3 cellular contexts compared by ENCODE assay signal in the genomic region with DNA sequence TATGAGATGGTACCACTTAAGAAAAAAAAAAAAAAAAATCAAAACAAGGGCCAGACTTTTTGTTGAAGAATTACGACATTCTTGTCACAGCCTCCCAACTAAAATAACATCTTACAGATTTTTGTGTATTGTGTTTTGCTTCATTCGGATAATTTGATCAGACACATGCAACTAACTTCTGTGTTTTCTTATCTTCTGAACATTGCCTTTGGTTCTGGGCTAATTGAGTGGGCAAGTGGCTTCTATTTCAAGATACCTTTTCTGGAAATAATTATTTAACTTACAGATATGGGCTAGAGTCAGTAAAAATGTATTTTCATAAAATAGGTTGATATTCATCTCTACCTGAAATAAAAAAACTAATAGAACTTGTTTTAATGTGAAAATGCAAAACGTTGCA.
TF ChIP-seq lines count a peak whose summit lies in the region.

No MANE protein-coding gene starts in this region.

TF ChIP-seq in SK-N-SH, 30 proteins besides CTCF, POLR2A, EP300 and RAD21 (continued from another document):
- no peak for TF ChIP-seq TAF1 (IDR thresholded peaks at IDR 0.05; ENCODE audit: borderline replicate concordance, low read depth, low read length)
- TF ChIP-seq MEF2A (IDR thresholded peaks at IDR 0.05; ENCODE audit: borderline replicate concordance, low read depth): no peak

TF ChIP-seq in SK-N-SH treated with all-trans-retinoic acid at 6 μM for 48 hours, 23 proteins besides CTCF, POLR2A, EP300 and RAD21 (continued from another document):
- TF ChIP-seq, protein P1, sequence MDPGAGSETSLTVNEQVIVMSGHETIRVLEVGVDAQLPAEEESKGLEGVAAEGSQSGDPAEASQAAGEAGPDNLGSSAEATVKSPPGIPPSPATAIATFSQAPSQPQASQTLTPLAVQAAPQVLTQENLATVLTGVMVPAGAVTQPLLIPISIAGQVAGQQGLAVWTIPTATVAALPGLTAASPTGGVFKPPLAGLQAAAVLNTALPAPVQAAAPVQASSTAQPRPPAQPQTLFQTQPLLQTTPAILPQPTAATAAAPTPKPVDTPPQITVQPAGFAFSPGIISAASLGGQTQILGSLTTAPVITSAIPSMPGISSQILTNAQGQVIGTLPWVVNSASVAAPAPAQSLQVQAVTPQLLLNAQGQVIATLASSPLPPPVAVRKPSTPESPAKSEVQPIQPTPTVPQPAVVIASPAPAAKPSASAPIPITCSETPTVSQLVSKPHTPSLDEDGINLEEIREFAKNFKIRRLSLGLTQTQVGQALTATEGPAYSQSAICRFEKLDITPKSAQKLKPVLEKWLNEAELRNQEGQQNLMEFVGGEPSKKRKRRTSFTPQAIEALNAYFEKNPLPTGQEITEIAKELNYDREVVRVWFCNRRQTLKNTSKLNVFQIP (CRISPR knock-in tag; IDR thresholded peaks at IDR 0.05; ENCODE audit: borderline replicate concordance, low read depth): no peak
- no peak for TF ChIP-seq ARNTL (CRISPR knock-in tag; IDR thresholded peaks at IDR 0.05; ENCODE audit: borderline replicate concordance, low read depth)
- no peak for TF ChIP-seq TCF4 (CRISPR knock-in tag; IDR thresholded peaks at IDR 0.05; ENCODE audit: borderline replicate concordance)
- no peak for TF ChIP-seq SNAI2 (CRISPR knock-in tag; IDR thresholded peaks at IDR 0.05)
- no peak for TF ChIP-seq ZC3H10 (CRISPR knock-in tag; IDR thresholded peaks at IDR 0.05)
- TF ChIP-seq, protein P2, sequence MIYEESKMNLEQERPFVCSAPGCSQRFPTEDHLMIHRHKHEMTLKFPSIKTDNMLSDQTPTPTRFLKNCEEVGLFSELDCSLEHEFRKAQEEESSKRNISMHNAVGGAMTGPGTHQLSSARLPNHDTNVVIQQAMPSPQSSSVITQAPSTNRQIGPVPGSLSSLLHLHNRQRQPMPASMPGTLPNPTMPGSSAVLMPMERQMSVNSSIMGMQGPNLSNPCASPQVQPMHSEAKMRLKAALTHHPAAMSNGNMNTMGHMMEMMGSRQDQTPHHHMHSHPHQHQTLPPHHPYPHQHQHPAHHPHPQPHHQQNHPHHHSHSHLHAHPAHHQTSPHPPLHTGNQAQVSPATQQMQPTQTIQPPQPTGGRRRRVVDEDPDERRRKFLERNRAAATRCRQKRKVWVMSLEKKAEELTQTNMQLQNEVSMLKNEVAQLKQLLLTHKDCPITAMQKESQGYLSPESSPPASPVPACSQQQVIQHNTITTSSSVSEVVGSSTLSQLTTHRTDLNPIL (CRISPR knock-in tag; IDR thresholded peaks at IDR 0.05; ENCODE audit: low read depth): no peak
- TF ChIP-seq PPARA (CRISPR knock-in tag; IDR thresholded peaks at IDR 0.05; ENCODE audit: borderline replicate concordance): no peak
- TF ChIP-seq ZNF70 (CRISPR knock-in tag; IDR thresholded peaks at IDR 0.05): no peak
- TF ChIP-seq, protein P3, sequence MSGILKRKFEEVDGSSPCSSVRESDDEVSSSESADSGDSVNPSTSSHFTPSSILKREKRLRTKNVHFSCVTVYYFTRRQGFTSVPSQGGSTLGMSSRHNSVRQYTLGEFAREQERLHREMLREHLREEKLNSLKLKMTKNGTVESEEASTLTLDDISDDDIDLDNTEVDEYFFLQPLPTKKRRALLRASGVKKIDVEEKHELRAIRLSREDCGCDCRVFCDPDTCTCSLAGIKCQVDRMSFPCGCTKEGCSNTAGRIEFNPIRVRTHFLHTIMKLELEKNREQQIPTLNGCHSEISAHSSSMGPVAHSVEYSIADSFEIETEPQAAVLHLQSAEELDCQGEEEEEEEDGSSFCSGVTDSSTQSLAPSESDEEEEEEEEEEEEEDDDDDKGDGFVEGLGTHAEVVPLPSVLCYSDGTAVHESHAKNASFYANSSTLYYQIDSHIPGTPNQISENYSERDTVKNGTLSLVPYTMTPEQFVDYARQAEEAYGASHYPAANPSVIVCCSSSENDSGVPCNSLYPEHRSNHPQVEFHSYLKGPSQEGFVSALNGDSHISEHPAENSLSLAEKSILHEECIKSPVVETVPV (CRISPR knock-in tag; IDR thresholded peaks at IDR 0.05): no peak
- no peak for TF ChIP-seq GLIS3 (CRISPR knock-in tag; IDR thresholded peaks at IDR 0.05)
- TF ChIP-seq CSDC2 (CRISPR knock-in tag; IDR thresholded peaks at IDR 0.05): no peak
- no peak for TF ChIP-seq TOX (CRISPR knock-in tag; IDR thresholded peaks at IDR 0.05; ENCODE audit: borderline replicate concordance)
- TF ChIP-seq, protein P4, sequence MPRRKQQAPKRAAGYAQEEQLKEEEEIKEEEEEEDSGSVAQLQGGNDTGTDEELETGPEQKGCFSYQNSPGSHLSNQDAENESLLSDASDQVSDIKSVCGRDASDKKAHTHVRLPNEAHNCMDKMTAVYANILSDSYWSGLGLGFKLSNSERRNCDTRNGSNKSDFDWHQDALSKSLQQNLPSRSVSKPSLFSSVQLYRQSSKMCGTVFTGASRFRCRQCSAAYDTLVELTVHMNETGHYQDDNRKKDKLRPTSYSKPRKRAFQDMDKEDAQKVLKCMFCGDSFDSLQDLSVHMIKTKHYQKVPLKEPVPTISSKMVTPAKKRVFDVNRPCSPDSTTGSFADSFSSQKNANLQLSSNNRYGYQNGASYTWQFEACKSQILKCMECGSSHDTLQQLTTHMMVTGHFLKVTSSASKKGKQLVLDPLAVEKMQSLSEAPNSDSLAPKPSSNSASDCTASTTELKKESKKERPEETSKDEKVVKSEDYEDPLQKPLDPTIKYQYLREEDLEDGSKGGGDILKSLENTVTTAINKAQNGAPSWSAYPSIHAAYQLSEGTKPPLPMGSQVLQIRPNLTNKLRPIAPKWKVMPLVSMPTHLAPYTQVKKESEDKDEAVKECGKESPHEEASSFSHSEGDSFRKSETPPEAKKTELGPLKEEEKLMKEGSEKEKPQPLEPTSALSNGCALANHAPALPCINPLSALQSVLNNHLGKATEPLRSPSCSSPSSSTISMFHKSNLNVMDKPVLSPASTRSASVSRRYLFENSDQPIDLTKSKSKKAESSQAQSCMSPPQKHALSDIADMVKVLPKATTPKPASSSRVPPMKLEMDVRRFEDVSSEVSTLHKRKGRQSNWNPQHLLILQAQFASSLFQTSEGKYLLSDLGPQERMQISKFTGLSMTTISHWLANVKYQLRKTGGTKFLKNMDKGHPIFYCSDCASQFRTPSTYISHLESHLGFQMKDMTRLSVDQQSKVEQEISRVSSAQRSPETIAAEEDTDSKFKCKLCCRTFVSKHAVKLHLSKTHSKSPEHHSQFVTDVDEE (CRISPR knock-in tag; IDR thresholded peaks at IDR 0.05): no peak
- TF ChIP-seq ZNF565 (CRISPR knock-in tag; conservative IDR thresholded peaks at IDR 0.05; ENCODE audit: low read depth): no peak
- TF ChIP-seq ESRRG (CRISPR knock-in tag; IDR thresholded peaks at IDR 0.05): no peak
- TF ChIP-seq ZFP3 (CRISPR knock-in tag; IDR thresholded peaks at IDR 0.05): no peak

TF ChIP-seq in HCT116, 20 proteins besides CTCF, POLR2A, EP300 and RAD21 (continued from another document):
- TF ChIP-seq, protein P5, sequence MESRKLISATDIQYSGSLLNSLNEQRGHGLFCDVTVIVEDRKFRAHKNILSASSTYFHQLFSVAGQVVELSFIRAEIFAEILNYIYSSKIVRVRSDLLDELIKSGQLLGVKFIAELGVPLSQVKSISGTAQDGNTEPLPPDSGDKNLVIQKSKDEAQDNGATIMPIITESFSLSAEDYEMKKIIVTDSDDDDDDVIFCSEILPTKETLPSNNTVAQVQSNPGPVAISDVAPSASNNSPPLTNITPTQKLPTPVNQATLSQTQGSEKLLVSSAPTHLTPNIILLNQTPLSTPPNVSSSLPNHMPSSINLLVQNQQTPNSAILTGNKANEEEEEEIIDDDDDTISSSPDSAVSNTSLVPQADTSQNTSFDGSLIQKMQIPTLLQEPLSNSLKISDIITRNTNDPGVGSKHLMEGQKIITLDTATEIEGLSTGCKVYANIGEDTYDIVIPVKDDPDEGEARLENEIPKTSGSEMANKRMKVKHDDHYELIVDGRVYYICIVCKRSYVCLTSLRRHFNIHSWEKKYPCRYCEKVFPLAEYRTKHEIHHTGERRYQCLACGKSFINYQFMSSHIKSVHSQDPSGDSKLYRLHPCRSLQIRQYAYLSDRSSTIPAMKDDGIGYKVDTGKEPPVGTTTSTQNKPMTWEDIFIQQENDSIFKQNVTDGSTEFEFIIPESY (IDR thresholded peaks at IDR 0.05; ENCODE audit: extremely low read depth, insufficient replicate concordance, low read length): no peak
